In genomic region chr19:4456843-4457653, GRCh38 we compare ENCODE assay signal across 8 cellular contexts. TPM values are rescaled to one million over a fixed set of nuclear protein-coding genes. Genes with fewer than 3 reads are reported as not detected.
DNase-seq lines count a peak whose midpoint lies in the region; FAIRE-seq and TF ChIP-seq lines count a peak whose summit lies in the region.

No MANE protein-coding gene starts in this region.

- peaks cover 25% of the 10 kb centered on the region for H3K36me3 ChIP-seq in osteoblast (ENCODE audit: insufficient read depth, low read length)

- TF ChIP-seq CTCF in osteoblast (IDR thresholded peaks at IDR 0.05; ENCODE audit: extremely low read depth, low read depth, low read length) = no peak

- POLR2A ChIA-PET in HEK293T (lab: Yijun Ruan, JAX) = interaction anchor here (1.0 to 2.8 kb wide), 3 partner anchors 14 to 55 kb away, joined by 3 to 20 read pairs (median 4); partner anchors contain the start of genes CHAF1A and HDGFL2

- CTCF ChIA-PET in HEK293T (lab: Yijun Ruan, JAX) = interaction anchor here (0.5 kb wide), 1 partner anchor 172 kb away, joined by 5 read pairs; no protein-coding TSS in a partner anchor

- H3K9me3 ChIP-seq in osteoblast (ENCODE audit: low read depth, low read length) = no peaks in the 10 kb centered on the region

- H2AFZ ChIP-seq in osteoblast (ENCODE audit: low read length) = peak overlapping the region; percentile 61

- peaks cover 34% of the 10 kb centered on the region for H4K20me1 ChIP-seq in osteoblast (ENCODE audit: insufficient read depth, low read length)

- DNase-seq in EH (ENCODE audit: low read depth) (peak; percentile 75), HEK293T (ENCODE audit: extremely low spot score) (peak; percentile 77), NCI-H524 treated with DMSO at 0.1 percent for 48 hours (lab: John Stamatoyannopoulos, UW) (peak; percentile 51), frontal cortex (ENCODE audit: low spot score in 2 of 2) (peak; percentile 75), osteoblast (ENCODE audit: insufficient read length, low spot score, missing footprints) (peak; percentile 93), NOMO-1 treated with dmso at 0.1 percent for 144 hours (lab: John Stamatoyannopoulos, UW; ENCODE audit: unreplicated experiment) (no peak), GOT3 (lab: John Stamatoyannopoulos, UW) (no peak)
- DNase-seq in activated gamma-delta T cell treated with anti-CD3 and anti-CD28 coated beads, Interleukin-2, amount 50 U/mL, for 16 hours (ENCODE audit: low read depth) = peak; percentile 19

- H3K4me1 ChIP-seq in osteoblast (ENCODE audit: insufficient read depth, low read length) = peaks cover 22% of the 10 kb centered on the region

- H3K27ac ChIP-seq in osteoblast (ENCODE audit: low read depth, low read length) = peak overlapping the region; percentile 90

- no peak for FAIRE-seq in frontal cortex (lab: Jason Lieb, UNC)

- peak overlapping the region; percentile 90 for H3K4me2 ChIP-seq in osteoblast (ENCODE audit: insufficient read depth, low read length)

- peaks cover 42% of the 10 kb centered on the region for H3K79me2 ChIP-seq in osteoblast (ENCODE audit: insufficient read depth, low read length)

- peak overlapping the region; percentile 77 for H3K4me3 ChIP-seq in osteoblast (ENCODE audit: insufficient read depth, low read length)

- no peaks in the 10 kb centered on the region for H3K27me3 ChIP-seq in osteoblast (ENCODE audit: insufficient read depth, low read length)

TF ChIP-seq in HEK293T, 16 proteins besides CTCF, POLR2A, EP300 and RAD21:
- TF ChIP-seq, protein P1, sequence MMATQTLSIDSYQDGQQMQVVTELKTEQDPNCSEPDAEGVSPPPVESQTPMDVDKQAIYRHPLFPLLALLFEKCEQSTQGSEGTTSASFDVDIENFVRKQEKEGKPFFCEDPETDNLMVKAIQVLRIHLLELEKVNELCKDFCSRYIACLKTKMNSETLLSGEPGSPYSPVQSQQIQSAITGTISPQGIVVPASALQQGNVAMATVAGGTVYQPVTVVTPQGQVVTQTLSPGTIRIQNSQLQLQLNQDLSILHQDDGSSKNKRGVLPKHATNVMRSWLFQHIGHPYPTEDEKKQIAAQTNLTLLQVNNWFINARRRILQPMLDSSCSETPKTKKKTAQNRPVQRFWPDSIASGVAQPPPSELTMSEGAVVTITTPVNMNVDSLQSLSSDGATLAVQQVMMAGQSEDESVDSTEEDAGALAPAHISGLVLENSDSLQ (IDR thresholded peaks at IDR 0.05) = no peak
- no peak for TF ChIP-seq SP1 (IDR thresholded peaks at IDR 0.05)
- no peak for TF ChIP-seq BHLHE40 (IDR thresholded peaks at IDR 0.05; ENCODE audit: borderline replicate concordance)

RNA-seq across cellular contexts. Expression of gene UBXN6, which starts 0.5 kb away (rescaled TPM):
- total RNA-seq in frontal cortex (91.3 TPM), osteoblast (120 and 136 TPM in 2 replicates)

RNA-seq across cellular contexts. Expression of gene HDGFL2, which starts 15.0 kb away (rescaled TPM):
- 44.8 TPM for total RNA-seq in frontal cortex
- total RNA-seq in osteoblast = 44.2 and 48.5 TPM in 2 replicates

RNA-seq across cellular contexts. Expression of gene CHAF1A, which starts 54.6 kb away (rescaled TPM):
- total RNA-seq in frontal cortex (11.8 TPM), osteoblast (3.6 and 5.6 TPM in 2 replicates)

RNA-seq across cellular contexts. Expression of gene SH3GL1, which starts 56.7 kb away (rescaled TPM):
- 17.5 TPM for total RNA-seq in frontal cortex
- 83.2 and 84.9 TPM in 2 replicates for total RNA-seq in osteoblast

Comparison
In these comparisons a context has a peak if more than half of its experiments do, and no peak if none do; other contexts are left out.
1. DNase-seq: peak in EH (single experiment), HEK293T (single experiment), NCI-H524 treated with DMSO at 0.1 percent for 48 hours (single experiment), activated gamma-delta T cell treated with anti-CD3 and anti-CD28 coated beads, Interleukin-2, amount 50 U/mL, for 16 hours (single experiment), frontal cortex (2 of 2) and osteoblast (single experiment); none in NOMO-1 treated with dmso at 0.1 percent for 144 hours (single experiment) and GOT3 (single experiment).